15 cellular contexts compared by ENCODE assay signal in genomic region chr3:180678231-180678630, GRCh38. TPM values are rescaled to one million over a fixed set of nuclear protein-coding genes. Genes with fewer than 3 reads are reported as not detected.
A peak's percentile ranks its signal among the peaks of the same experiment; 100 is the strongest.
DNase-seq lines count a peak whose midpoint lies in the region; ATAC-seq and TF ChIP-seq lines count a peak whose summit lies in the region.
"Had no signal": no experiment of that assay in that cellular context is flagged by ENCODE, and none has a peak within 500 bp of the region (broad histone marks: within the 10 kb centered on the region; RNA-seq: fewer than 3 reads in every experiment).

No MANE protein-coding gene starts in this region.

- H3K36me3 ChIP-seq in CD8-positive, alpha-beta T cell (ENCODE audit: insufficient read depth, low read length) = no peaks in the 10 kb centered on the region
- H3K36me3 ChIP-seq in PC-9 (ENCODE audit: low read depth) = no peaks in the 10 kb centered on the region
- no peaks in the 10 kb centered on the region for H3K36me3 ChIP-seq in iPS-20b (ENCODE audit: insufficient read depth, low read depth, low read length)
- H3K36me3 ChIP-seq: esophagus muscularis mucosa had no signal

- no peak for ATAC-seq in CD8-positive, alpha-beta T cell
- ATAC-seq in GM21576 (IDR thresholded peaks at IDR 0.05; ENCODE audit: unreplicated experiment) (peak; percentile 35), sciatic nerve (no peak), HG03520 (IDR thresholded peaks at IDR 0.05; ENCODE audit: unreplicated experiment) (no peak)
- ATAC-seq: activated CD8-positive, alpha-beta T cell treated with anti-CD3 and anti-CD28 coated beads, Interleukin-2, amount 10 ng/mL, durations not matched to agents 7 days and 5 days had no signal

- H4K20me1 ChIP-seq in PC-9 (ENCODE audit: insufficient read depth) = no peaks in the 10 kb centered on the region

- no peaks in the 10 kb centered on the region for H3K9me3 Mint-ChIP-seq in CD8-positive, alpha-beta T cell

- H3K36me3 Mint-ChIP-seq in CD8-positive, alpha-beta T cell = no peaks in the 10 kb centered on the region

- TF ChIP-seq CTCF in CD8-positive, alpha-beta T cell (IDR thresholded peaks at IDR 0.05) = no peak
- no peak for TF ChIP-seq CTCF in PC-9 (conservative IDR thresholded peaks at IDR 0.05)

- H3K4me1 ChIP-seq in CD8-positive, alpha-beta T cell (ENCODE audit: insufficient read depth, low read length) = peaks cover 10% of the 10 kb centered on the region
- H3K4me1 ChIP-seq in PC-9 (replicated peaks; ENCODE audit: insufficient read depth) (peaks cover 14% of the 10 kb centered on the region; the same call in 1 of the 2 replicates), iPS-20b (ENCODE audit: insufficient read depth, low read length) (no peaks in the 10 kb centered on the region)

- H3K9ac ChIP-seq in iPS-20b (ENCODE audit: low read depth, low read length) = no peak overlapping the region

- H3K27me3 Mint-ChIP-seq in CD8-positive, alpha-beta T cell (ENCODE audit: low read depth) = peaks cover 44% of the 10 kb centered on the region

- CTCF ChIA-PET in CD8-positive, alpha-beta T cell (lab: Charles Lee) = no interaction called here
- CTCF ChIA-PET in PC-9 (lab: Charles Lee) = interaction anchor here (0.6 kb wide), 1 partner anchor 551 kb away, joined by 4 read pairs; no protein-coding TSS in a partner anchor

- POLR2A ChIA-PET in CD8-positive, alpha-beta T cell (lab: Charles Lee) = interaction anchor here (1.1 kb wide), 1 partner anchor 9 kb away, joined by 4 read pairs; no protein-coding TSS in a partner anchor
- POLR2A ChIA-PET in PC-9 (lab: Charles Lee; ENCODE audit: unreplicated experiment) = no interaction called here

- H3K4me2 ChIP-seq in PC-9 = peak overlapping the region; percentile 86; the same call in 1 of the 2 replicates

- no peaks in the 10 kb centered on the region for H3F3A ChIP-seq in PC-9 (ENCODE audit: insufficient read depth, low read depth)

- no peak for TF ChIP-seq POLR2A in erythroblast (IDR thresholded peaks at IDR 0.05; ENCODE audit: low read length)

- intact Hi-C loops in CD8-positive, alpha-beta T cell (cut with DNase I, micrococcal nuclease) = loop anchor here in 1 of 2 experiments (5.0 kb wide), 1 partner anchor 76 kb away; the partner anchor contains the start of gene TTC14
- intact Hi-C loops in PC-9 (cut with micrococcal nuclease; ENCODE audit: unreplicated experiment) (loop anchor here (2.0 to 5.0 kb wide), 2 partner anchors 75 to 234 kb away; partner anchors contain the start of genes FXR1 and TTC14), sciatic nerve (cut with DNase I) (no loop called here)

- no peak overlapping the region for H3K27ac ChIP-seq in CD8-positive, alpha-beta T cell (ENCODE audit: low read depth, low read length)
- H3K27ac ChIP-seq in PC-9 (no peak overlapping the region), iPS-20b (ENCODE audit: low read length) (no peak overlapping the region)
- H3K27ac ChIP-seq: esophagus muscularis mucosa had no signal

- H3K79me2 ChIP-seq in PC-9 (ENCODE audit: low read depth) = no peaks in the 10 kb centered on the region

- H3K27me3 ChIP-seq in CD8-positive, alpha-beta T cell (ENCODE audit: insufficient read depth, low read length) = no peaks in the 10 kb centered on the region
- H3K27me3 ChIP-seq in PC-9 (ENCODE audit: insufficient read depth, low read depth) = no peaks in the 10 kb centered on the region; the same call in 1 of the 2 replicates
- peaks cover 18% of the 10 kb centered on the region for H3K27me3 ChIP-seq in iPS-20b (ENCODE audit: insufficient read depth, low read length)

- H3K4me3 ChIP-seq in CD8-positive, alpha-beta T cell (ENCODE audit: low read depth, low read length) = no peak overlapping the region
- H3K4me3 ChIP-seq in PC-9 = no peak overlapping the region
- H3K4me3 ChIP-seq in iPS-20b (ENCODE audit: low read length) = peak overlapping the region; percentile 78

- DNase-seq in CD8-positive, alpha-beta T cell = no peak
- DNase-seq in PC-9 = no peak
- DNase-seq in sciatic nerve (ENCODE audit: low spot score) = no peak
- DNase-seq in erythroblast (lab: John Stamatoyannopoulos, UW) = no peak
- no peak for DNase-seq in stimulated activated CD4-positive, alpha-beta T cell treated with anti-CD3 and anti-CD28 coated beads, Interleukin-1b, Interleukin-23, amount 100 ng/mL, for 48 hours
- DNase-seq: activated CD8-positive, alpha-beta T cell treated with anti-CD3 and anti-CD28 coated beads, Interleukin-2, amount 10 ng/mL, durations not matched to agents 7 days and 5 days; activated naive CD4-positive, alpha-beta T cell treated with Interleukin-2 at 50 U/mL for 16 hours; mesendoderm; T-helper 9 cell had no signal

- no peak overlapping the region for H2AFZ ChIP-seq in PC-9

- peaks cover 22% of the 10 kb centered on the region for H3K4me1 Mint-ChIP-seq in CD8-positive, alpha-beta T cell (ENCODE audit: low read depth)

- H3K27ac Mint-ChIP-seq in CD8-positive, alpha-beta T cell = no peak overlapping the region
- H3K27ac Mint-ChIP-seq: activated CD8-positive, alpha-beta T cell treated with anti-CD3 and anti-CD28 coated beads, Interleukin-2, amount 10 ng/mL, durations not matched to agents 7 days and 5 days had no signal

- no peaks in the 10 kb centered on the region for H3K9me3 ChIP-seq in CD8-positive, alpha-beta T cell (ENCODE audit: low read length)
- H3K9me3 ChIP-seq in PC-9 (ENCODE audit: insufficient read depth, low read depth) = no peaks in the 10 kb centered on the region
- no peaks in the 10 kb centered on the region for H3K9me3 ChIP-seq in iPS-20b (ENCODE audit: insufficient read depth, low read depth, low read length)
- H3K9me3 ChIP-seq: esophagus muscularis mucosa had no signal

- BruUV-seq in PC-9 (replicated peaks; lab: Mats Ljungman, UMichigan) = no TSS peak

- peak overlapping the region; percentile 37 for H3K4me3 Mint-ChIP-seq in CD8-positive, alpha-beta T cell

- no peaks in the 10 kb centered on the region for H3K9me2 ChIP-seq in PC-9 (ENCODE audit: insufficient read depth)

RNA-seq across cellular contexts. Expression of gene CCDC39, which starts 1.1 kb away (rescaled TPM):
- not detected for total RNA-seq in CD8-positive, alpha-beta T cell
- 0.26 TPM in 1 of 2 replicates, not detected in the other for total RNA-seq in PC-9 (2021)
- 0.58 TPM for total RNA-seq in sciatic nerve
- total RNA-seq: activated CD8-positive, alpha-beta T cell treated with anti-CD3 and anti-CD28 coated beads, Interleukin-2, amount 10 ng/mL, durations not matched to agents 7 days and 5 days; HepG2; NCI-H460 had no signal
